8 cellular contexts compared by ENCODE assay signal in genomic region chr9:97221478-97222350, GRCh38.
DNase-seq lines count a peak whose midpoint lies in the region; ATAC-seq and TF ChIP-seq lines count a peak whose summit lies in the region.
"Not testable (repeated sequence)": the region's sequence is repeated elsewhere in the genome, so short reads cannot be mapped to it uniquely, and the experiment has no call there.

No MANE protein-coding gene starts in this region.

- ATAC-seq in activated CD8-positive, alpha-beta memory T cell treated with anti-CD3 and anti-CD28 coated beads, Interleukin-2, amount 10 ng/mL, durations not matched to agents 7 days and 5 days, result peak; percentile 98
- ATAC-seq in left ventricle myocardium superior, result peak; percentile 100

- not testable (repeated sequence) for H3K9me3 ChIP-seq in BE2C

- H3K27ac Mint-ChIP-seq in activated CD8-positive, alpha-beta memory T cell treated with anti-CD3 and anti-CD28 coated beads, Interleukin-2, amount 10 ng/mL, durations not matched to agents 7 days and 5 days; nephron progenitor cell: not testable (repeated sequence)

- H3K36me3 ChIP-seq in BE2C, result not testable (repeated sequence)

- TF ChIP-seq CTCF in BE2C (IDR thresholded peaks at IDR 0.05; ENCODE audit: low read depth, low read length); nephron progenitor cell (IDR thresholded peaks at IDR 0.05): not testable (repeated sequence)

- H3K4me3 ChIP-seq in BE2C (ENCODE audit: low read depth, low read length), result not testable (repeated sequence)

- H3K27me3 ChIP-seq in BE2C, result peaks cover 23% of the 10 kb centered on the region

- not testable (repeated sequence) for H3K9me3 Mint-ChIP-seq in activated CD8-positive, alpha-beta memory T cell treated with anti-CD3 and anti-CD28 coated beads, Interleukin-2, amount 10 ng/mL, durations not matched to agents 7 days and 5 days (ENCODE audit: low read depth); nephron progenitor cell

- peak overlapping the region; percentile 68 for H3K4me3 Mint-ChIP-seq in activated CD8-positive, alpha-beta memory T cell treated with anti-CD3 and anti-CD28 coated beads, Interleukin-2, amount 10 ng/mL, durations not matched to agents 7 days and 5 days
- peak overlapping the region; percentile 85 for H3K4me3 Mint-ChIP-seq in nephron progenitor cell

- not testable (repeated sequence) for H3K4me1 ChIP-seq in BE2C

- DNase-seq in BE2C (peak; percentile 57), HuH-7.5 (ENCODE audit: low spot score) (peak; percentile 58), OCI-M1 (lab: John Stamatoyannopoulos, UW) (peak; percentile 12), left ventricle myocardium superior (peak; percentile 82), nephron progenitor cell (peak; percentile 80)
- peak; percentile 76 for DNase-seq in activated CD8-positive, alpha-beta memory T cell treated with anti-CD3 and anti-CD28 coated beads, Interleukin-2, amount 10 ng/mL, durations not matched to agents 7 days and 5 days
- DNase-seq in central memory CD4-positive, alpha-beta T cell, result peak; percentile 49
- DNase-seq in stimulated activated CD8-positive, alpha-beta memory T cell treated with anti-CD3 and anti-CD28 coated beads, Interleukin-12 subunit alpha, Interleukin-12 subunit beta, amount 100 ng/mL, for 4 hours (ENCODE audit: low read depth), result peak; percentile 33

- CTCF ChIA-PET in activated CD8-positive, alpha-beta memory T cell treated with anti-CD3 and anti-CD28 coated beads, Interleukin-2, amount 10 ng/mL, durations not matched to agents 7 days and 5 days (lab: Charles Lee), result interaction anchor here (0.7 to 1.8 kb wide), 4 partner anchors 16 to 365 kb away, joined by 3 to 11 read pairs (median 4); no protein-coding TSS in a partner anchor

- not testable (repeated sequence) for H3K4me1 Mint-ChIP-seq in activated CD8-positive, alpha-beta memory T cell treated with anti-CD3 and anti-CD28 coated beads, Interleukin-2, amount 10 ng/mL, durations not matched to agents 7 days and 5 days
- peaks cover 11% of the 10 kb centered on the region for H3K4me1 Mint-ChIP-seq in nephron progenitor cell

- not testable (repeated sequence) for H3K36me3 Mint-ChIP-seq in activated CD8-positive, alpha-beta memory T cell treated with anti-CD3 and anti-CD28 coated beads, Interleukin-2, amount 10 ng/mL, durations not matched to agents 7 days and 5 days; nephron progenitor cell (ENCODE audit: low read depth)

- peaks cover 56% of the 10 kb centered on the region for H3K27me3 Mint-ChIP-seq in activated CD8-positive, alpha-beta memory T cell treated with anti-CD3 and anti-CD28 coated beads, Interleukin-2, amount 10 ng/mL, durations not matched to agents 7 days and 5 days
- peaks cover 70% of the 10 kb centered on the region for H3K27me3 Mint-ChIP-seq in nephron progenitor cell (ENCODE audit: low read depth, poor library complexity)

- intact Hi-C loops in left ventricle myocardium superior (cut with micrococcal nuclease), result not testable (repeated sequence)

Comparison
In these comparisons a context has a peak if more than half of its experiments do, and no peak if none do; other contexts are left out.
1. DNase-seq: peak in every context shown above with its lines; median percentile 82 in left ventricle myocardium superior; 80 in nephron progenitor cell; 76 in activated CD8-positive, alpha-beta memory T cell treated with anti-CD3 and anti-CD28 coated beads, Interleukin-2, amount 10 ng/mL, durations not matched to agents 7 days and 5 days; 58 in HuH-7.5; 57 in BE2C; 49 in central memory CD4-positive, alpha-beta T cell; 33 in stimulated activated CD8-positive, alpha-beta memory T cell treated with anti-CD3 and anti-CD28 coated beads, Interleukin-12 subunit alpha, Interleukin-12 subunit beta, amount 100 ng/mL, for 4 hours; 12 in OCI-M1.